1 cellular context compared by ENCODE assay signal in the genomic region with DNA sequence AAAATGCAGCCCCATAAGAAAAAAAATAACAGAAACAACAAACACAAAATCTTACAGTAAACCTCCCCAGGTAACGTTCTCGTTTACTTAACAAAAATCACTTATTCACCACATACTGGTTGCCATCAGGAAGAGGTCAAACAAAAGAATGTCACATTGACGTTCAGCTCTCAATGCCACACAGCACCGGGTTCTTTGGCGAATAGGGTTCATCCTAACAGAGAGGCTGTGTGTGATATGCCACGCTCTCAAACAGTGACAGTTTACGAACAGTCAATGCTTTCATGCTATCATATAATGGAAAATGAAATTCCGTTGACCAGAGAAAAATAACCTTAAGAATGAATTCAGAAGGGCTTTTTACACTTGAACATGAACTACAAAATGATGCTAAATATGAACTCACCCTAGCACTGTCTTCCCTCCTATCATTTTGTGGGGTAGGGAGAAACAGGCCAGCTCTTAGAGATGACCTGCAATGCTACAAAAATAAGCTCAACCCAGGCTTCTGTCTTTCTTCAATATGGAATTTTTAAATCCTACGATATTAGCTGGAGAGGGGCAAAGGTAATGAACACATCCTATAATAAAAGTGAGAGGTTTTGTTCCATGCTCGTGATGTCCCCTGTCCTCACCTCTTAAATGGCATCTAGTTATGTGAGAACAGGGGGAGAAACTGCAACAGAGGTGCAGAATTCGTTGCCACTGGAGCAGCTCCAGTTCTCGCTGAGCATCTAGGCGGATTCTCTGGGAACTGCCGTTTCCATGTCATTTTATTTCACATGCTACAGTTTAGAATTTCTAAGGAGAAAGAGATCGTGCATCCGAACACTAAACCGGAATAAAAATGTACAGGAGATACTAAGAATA.
TF ChIP-seq lines count a peak whose summit lies in the region.

No MANE protein-coding gene starts in this region.

TF ChIP-seq in K562, 482 proteins besides CTCF, POLR2A, EP300 and RAD21 (continued from another document):
- TF ChIP-seq, protein P1, sequence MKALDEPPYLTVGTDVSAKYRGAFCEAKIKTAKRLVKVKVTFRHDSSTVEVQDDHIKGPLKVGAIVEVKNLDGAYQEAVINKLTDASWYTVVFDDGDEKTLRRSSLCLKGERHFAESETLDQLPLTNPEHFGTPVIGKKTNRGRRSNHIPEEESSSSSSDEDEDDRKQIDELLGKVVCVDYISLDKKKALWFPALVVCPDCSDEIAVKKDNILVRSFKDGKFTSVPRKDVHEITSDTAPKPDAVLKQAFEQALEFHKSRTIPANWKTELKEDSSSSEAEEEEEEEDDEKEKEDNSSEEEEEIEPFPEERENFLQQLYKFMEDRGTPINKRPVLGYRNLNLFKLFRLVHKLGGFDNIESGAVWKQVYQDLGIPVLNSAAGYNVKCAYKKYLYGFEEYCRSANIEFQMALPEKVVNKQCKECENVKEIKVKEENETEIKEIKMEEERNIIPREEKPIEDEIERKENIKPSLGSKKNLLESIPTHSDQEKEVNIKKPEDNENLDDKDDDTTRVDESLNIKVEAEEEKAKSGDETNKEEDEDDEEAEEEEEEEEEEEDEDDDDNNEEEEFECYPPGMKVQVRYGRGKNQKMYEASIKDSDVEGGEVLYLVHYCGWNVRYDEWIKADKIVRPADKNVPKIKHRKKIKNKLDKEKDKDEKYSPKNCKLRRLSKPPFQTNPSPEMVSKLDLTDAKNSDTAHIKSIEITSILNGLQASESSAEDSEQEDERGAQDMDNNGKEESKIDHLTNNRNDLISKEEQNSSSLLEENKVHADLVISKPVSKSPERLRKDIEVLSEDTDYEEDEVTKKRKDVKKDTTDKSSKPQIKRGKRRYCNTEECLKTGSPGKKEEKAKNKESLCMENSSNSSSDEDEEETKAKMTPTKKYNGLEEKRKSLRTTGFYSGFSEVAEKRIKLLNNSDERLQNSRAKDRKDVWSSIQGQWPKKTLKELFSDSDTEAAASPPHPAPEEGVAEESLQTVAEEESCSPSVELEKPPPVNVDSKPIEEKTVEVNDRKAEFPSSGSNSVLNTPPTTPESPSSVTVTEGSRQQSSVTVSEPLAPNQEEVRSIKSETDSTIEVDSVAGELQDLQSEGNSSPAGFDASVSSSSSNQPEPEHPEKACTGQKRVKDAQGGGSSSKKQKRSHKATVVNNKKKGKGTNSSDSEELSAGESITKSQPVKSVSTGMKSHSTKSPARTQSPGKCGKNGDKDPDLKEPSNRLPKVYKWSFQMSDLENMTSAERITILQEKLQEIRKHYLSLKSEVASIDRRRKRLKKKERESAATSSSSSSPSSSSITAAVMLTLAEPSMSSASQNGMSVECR (CRISPR knock-in tag; IDR thresholded peaks at IDR 0.05) = no peak
- TF ChIP-seq ZNF780A (CRISPR knock-in tag; IDR thresholded peaks at IDR 0.05) (no peak), CBX8 (IDR thresholded peaks at IDR 0.05; ENCODE audit: borderline replicate concordance, extremely low read depth, low read depth, low read length, poor library complexity, severe bottlenecking) (peak; percentile 72), GABPB1 (CRISPR knock-in tag; IDR thresholded peaks at IDR 0.05) (no peak), ZNF699 (CRISPR knock-in tag; IDR thresholded peaks at IDR 0.05; ENCODE audit: insufficient replicate concordance) (no peak), ILF3 (IDR thresholded peaks at IDR 0.05; ENCODE audit: borderline replicate concordance) (no peak), EGR1 (conservative IDR thresholded peaks at IDR 0.05) (no peak), ILK (tag; IDR thresholded peaks at IDR 0.05; ENCODE audit: borderline replicate concordance, low read depth) (no peak)
